35 cellular contexts compared by ENCODE assay signal in genomic region chr21:29867796-29868195, GRCh38.
"Had no signal": no experiment of that assay in that cellular context is flagged by ENCODE, and none has a peak within 500 bp of the region (broad histone marks: within the 10 kb centered on the region; RNA-seq: fewer than 3 reads in every experiment).

No MANE protein-coding gene starts in this region.

- H3K36me3 Mint-ChIP-seq: activated CD8-positive, alpha-beta memory T cell treated with anti-CD3 and anti-CD28 coated beads, Interleukin-2, amount 10 ng/mL, durations not matched to agents 7 days and 5 days; activated naive CD8-positive, alpha-beta T cell; activated naive CD8-positive, alpha-beta T cell treated with anti-CD3 and anti-CD28 coated beads, Interleukin-2, amount 10 ng/mL, durations not matched to agents 7 days and 5 days; brain had no signal

- H3K27me3 ChIP-seq: ascending aorta, cardiac muscle cell had no signal

- H3K36me3 ChIP-seq: ascending aorta, cardiac muscle cell had no signal

- DNase-seq: activated B cell treated with CpG ODN at 0.5 μM for 24 hours; activated CD4-positive, alpha-beta memory T cell treated with anti-CD3 and anti-CD28 coated beads, Interleukin-2, amount 10 ng/mL, durations not matched to agents 7 days and 5 days; activated CD4-positive, alpha-beta T cell treated with anti-CD3 and anti-CD28 coated beads for 1 hour; activated CD4-positive, alpha-beta T cell treated with anti-CD3 and anti-CD28 coated beads for 36 hours; activated CD4-positive, alpha-beta T cell treated with anti-CD3 and anti-CD28 coated beads for 48 hours; activated CD4-positive, alpha-beta T cell treated with anti-CD3 and anti-CD28 coated beads, Interleukin-2, amount 10 ng/mL, durations not matched to agents 7 days and 5 days; activated CD4-positive, alpha-beta T cell treated with anti-CD3 and anti-CD28 coated beads, Interleukin-2, amount 50 U/mL, for 48 hours; activated CD8-positive, alpha-beta memory T cell treated with anti-CD3 and anti-CD28 coated beads for 24 hours; activated CD8-positive, alpha-beta memory T cell treated with anti-CD3 and anti-CD28 coated beads, Interleukin-2, amount 10 ng/mL, durations not matched to agents 7 days and 5 days; activated CD8-positive, alpha-beta memory T cell treated with anti-CD3 and anti-CD28 coated beads, Interleukin-2, amount 50 U/mL, for 48 hours; activated CD8-positive, alpha-beta T cell treated with anti-CD3 and anti-CD28 coated beads, Interleukin-2, amount 10 ng/mL, durations not matched to agents 7 days and 5 days; activated effector memory CD4-positive, alpha-beta T cell treated with Interleukin-2 at 50 U/mL for 16 hours; activated gamma-delta T cell; activated naive CD4-positive, alpha-beta T cell treated with anti-CD3 and anti-CD28 coated beads, Interleukin-2, amount 50 U/mL, for 16 hours; activated naive CD4-positive, alpha-beta T cell treated with Interleukin-2 at 50 U/mL for 16 hours; activated naive CD8-positive, alpha-beta T cell treated with anti-CD3 and anti-CD28 coated beads, Interleukin-2, amount 10 ng/mL, durations not matched to agents 7 days and 5 days; activated naive CD8-positive, alpha-beta T cell treated with anti-CD3 and anti-CD28 coated beads, Interleukin-2, amount 50 U/mL, for 24 hours; activated T-cell treated with anti-CD3 and anti-CD28 coated beads, Interleukin-2, amount 50 U/mL, for 24 hours; activated T-cell treated with anti-CD3 and anti-CD28 coated beads, Interleukin-2, amount 50 U/mL, for 48 hours; amygdala; anterior cingulate cortex; caudate nucleus; cerebellar nuclear complex; T-helper 1 cell; T-helper 2 cell; T-helper 9 cell had no signal

- H3K4me1 ChIP-seq: ascending aorta had no signal

- H3K9me3 ChIP-seq: ascending aorta had no signal

- H3K9me3 Mint-ChIP-seq: activated B cell treated with CpG ODN at 0.5 μM for 24 hours; activated CD4-positive, alpha-beta memory T cell treated with anti-CD3 and anti-CD28 coated beads, Interleukin-2, amount 10 ng/mL, durations not matched to agents 7 days and 5 days; activated CD4-positive, alpha-beta T cell treated with anti-CD3 and anti-CD28 coated beads, Interleukin-2, amount 10 ng/mL, durations not matched to agents 7 days and 5 days; activated naive CD8-positive, alpha-beta T cell treated with anti-CD3 and anti-CD28 coated beads, Interleukin-2, amount 10 ng/mL, durations not matched to agents 7 days and 5 days; activated naive CD8-positive, alpha-beta T cell treated with anti-CD3 and anti-CD28 coated beads, Interleukin-2, amount 50 U/mL, for 24 hours; activated T-cell treated with anti-CD3 and anti-CD28 coated beads, Interleukin-2, amount 50 U/mL, for 24 hours; activated T-helper 2 cell treated with anti-CD3 and anti-CD28 coated beads, Interferon-gamma antibody, Interleukin-2, Interleukin-4, amounts not matched to agents 10 μg/mL and 5 μg/mL and 100 μg/mL, durations not matched to agents 14 hours and 24 hours and 36 hours; brain; T-helper 1 cell treated with Interleukin-12 subunit alpha and Interleukin-12 subunit beta and Interleukin-4 antibody, amounts not matched to agents 30 μg/mL and 1 μg/mL, for 36 hours; T-helper 2 cell treated with Interferon-gamma antibody and Interleukin-4, amounts not matched to agents 5 μg/mL and 100 μg/mL, for 36 hours had no signal

- H3K4me3 ChIP-seq: ascending aorta, cardiac muscle cell had no signal

- H3K27me3 Mint-ChIP-seq: activated CD4-positive, alpha-beta memory T cell treated with anti-CD3 and anti-CD28 coated beads, Interleukin-2, amount 10 ng/mL, durations not matched to agents 7 days and 5 days; activated CD8-positive, alpha-beta memory T cell treated with anti-CD3 and anti-CD28 coated beads, Interleukin-2, amount 10 ng/mL, durations not matched to agents 7 days and 5 days; brain; central memory CD8-positive, alpha-beta T cell had no signal

- H3K4me1 Mint-ChIP-seq: activated B cell treated with CpG ODN at 0.5 μM for 24 hours; activated CD4-positive, alpha-beta memory T cell treated with anti-CD3 and anti-CD28 coated beads, Interleukin-2, amount 10 ng/mL, durations not matched to agents 7 days and 5 days; activated CD4-positive, alpha-beta T cell treated with anti-CD3 and anti-CD28 coated beads for 36 hours; activated CD4-positive, alpha-beta T cell treated with anti-CD3 and anti-CD28 coated beads, Interleukin-2, amount 10 ng/mL, durations not matched to agents 7 days and 5 days; activated CD8-positive, alpha-beta memory T cell treated with anti-CD3 and anti-CD28 coated beads, Interleukin-2, amount 10 ng/mL, durations not matched to agents 7 days and 5 days; activated naive CD8-positive, alpha-beta T cell treated with anti-CD3 and anti-CD28 coated beads, Interleukin-2, amount 10 ng/mL, durations not matched to agents 7 days and 5 days; activated naive CD8-positive, alpha-beta T cell treated with anti-CD3 and anti-CD28 coated beads, Interleukin-2, amount 50 U/mL, for 24 hours; brain; central memory CD8-positive, alpha-beta T cell had no signal

- H3K27ac ChIP-seq: ascending aorta, cardiac muscle cell had no signal

- H3K4me3 Mint-ChIP-seq: activated B cell treated with CpG ODN at 0.5 μM for 24 hours; activated CD4-positive, alpha-beta memory T cell treated with anti-CD3 and anti-CD28 coated beads, Interleukin-2, amount 10 ng/mL, durations not matched to agents 7 days and 5 days; activated CD4-positive, alpha-beta T cell treated with anti-CD3 and anti-CD28 coated beads for 36 hours; activated CD4-positive, alpha-beta T cell treated with anti-CD3 and anti-CD28 coated beads, Interleukin-2, amount 10 ng/mL, durations not matched to agents 7 days and 5 days; activated CD8-positive, alpha-beta memory T cell treated with anti-CD3 and anti-CD28 coated beads, Interleukin-2, amount 10 ng/mL, durations not matched to agents 7 days and 5 days; activated CD8-positive, alpha-beta T cell treated with anti-CD3 and anti-CD28 coated beads, Interleukin-2, amount 10 ng/mL, durations not matched to agents 7 days and 5 days; activated naive CD8-positive, alpha-beta T cell; activated naive CD8-positive, alpha-beta T cell treated with anti-CD3 and anti-CD28 coated beads, Interleukin-2, amount 10 ng/mL, durations not matched to agents 7 days and 5 days; activated naive CD8-positive, alpha-beta T cell treated with anti-CD3 and anti-CD28 coated beads, Interleukin-2, amount 50 U/mL, for 24 hours; activated T-cell treated with anti-CD3 and anti-CD28 coated beads, Interleukin-2, amount 50 U/mL, for 24 hours; brain; central memory CD8-positive, alpha-beta T cell; T-helper 1 cell treated with Interleukin-12 subunit alpha and Interleukin-12 subunit beta and Interleukin-4 antibody, amounts not matched to agents 30 μg/mL and 1 μg/mL, for 36 hours; T-helper 2 cell treated with Interferon-gamma antibody and Interleukin-4, amounts not matched to agents 5 μg/mL and 100 μg/mL, for 36 hours had no signal

- H3K27ac Mint-ChIP-seq: activated B cell treated with CpG ODN at 0.5 μM for 24 hours; activated CD4-positive, alpha-beta memory T cell treated with anti-CD3 and anti-CD28 coated beads, Interleukin-2, amount 10 ng/mL, durations not matched to agents 7 days and 5 days; activated CD4-positive, alpha-beta T cell treated with anti-CD3 and anti-CD28 coated beads for 36 hours; activated CD4-positive, alpha-beta T cell treated with anti-CD3 and anti-CD28 coated beads, Interleukin-2, amount 10 ng/mL, durations not matched to agents 7 days and 5 days; activated CD8-positive, alpha-beta memory T cell treated with anti-CD3 and anti-CD28 coated beads, Interleukin-2, amount 10 ng/mL, durations not matched to agents 7 days and 5 days; activated CD8-positive, alpha-beta T cell treated with anti-CD3 and anti-CD28 coated beads, Interleukin-2, amount 10 ng/mL, durations not matched to agents 7 days and 5 days; activated naive CD8-positive, alpha-beta T cell; activated naive CD8-positive, alpha-beta T cell treated with anti-CD3 and anti-CD28 coated beads, Interleukin-2, amount 10 ng/mL, durations not matched to agents 7 days and 5 days; activated naive CD8-positive, alpha-beta T cell treated with anti-CD3 and anti-CD28 coated beads, Interleukin-2, amount 50 U/mL, for 24 hours; activated T-cell treated with anti-CD3 and anti-CD28 coated beads, Interleukin-2, amount 50 U/mL, for 24 hours; activated T-helper 2 cell treated with anti-CD3 and anti-CD28 coated beads, Interferon-gamma antibody, Interleukin-2, Interleukin-4, amounts not matched to agents 10 μg/mL and 5 μg/mL and 100 μg/mL, durations not matched to agents 14 hours and 24 hours and 36 hours; brain; T-helper 1 cell treated with Interleukin-12 subunit alpha and Interleukin-12 subunit beta and Interleukin-4 antibody, amounts not matched to agents 30 μg/mL and 1 μg/mL, for 36 hours; T-helper 2 cell treated with Interferon-gamma antibody and Interleukin-4, amounts not matched to agents 5 μg/mL and 100 μg/mL, for 36 hours had no signal

- ATAC-seq: activated CD4-positive, alpha-beta T cell treated with anti-CD3 and anti-CD28 coated beads for 36 hours; activated CD4-positive, CD25-positive, alpha-beta regulatory T cell treated with anti-CD3 and anti-CD28 coated beads, Interleukin-2, amount 50 U/mL, for 24 hours; activated CD8-positive, alpha-beta memory T cell treated with anti-CD3 and anti-CD28 coated beads, Interleukin-2, amount 10 ng/mL, durations not matched to agents 7 days and 5 days; activated CD8-positive, alpha-beta T cell treated with anti-CD3 and anti-CD28 coated beads, Interleukin-2, amount 10 ng/mL, durations not matched to agents 7 days and 5 days; activated naive CD8-positive, alpha-beta T cell treated with anti-CD3 and anti-CD28 coated beads, Interleukin-2, amount 50 U/mL, for 24 hours had no signal
